ENCODE assay signal across 19 cellular contexts in genomic region chr14:31278883-31279282, GRCh38.
DNase-seq lines count a peak whose midpoint lies in the region; ATAC-seq, FAIRE-seq and TF ChIP-seq lines count a peak whose summit lies in the region.
"Had no signal": no experiment of that assay in that cellular context is flagged by ENCODE, and none has a peak within 500 bp of the region (broad histone marks: within the 10 kb centered on the region; RNA-seq: fewer than 3 reads in every experiment).

No MANE protein-coding gene starts in this region.

- H3K27me3 ChIP-seq in K562 (ENCODE audit: control insufficient read depth in 2 of 2, insufficient read depth in 2 of 2, low read length in 2 of 2), result no peaks in the 10 kb centered on the region
- H3K27me3 ChIP-seq: BE2C had no signal

- H3K4me2 ChIP-seq in K562 (ENCODE audit: insufficient read depth, low read length), result no peak overlapping the region

- H4K20me1 ChIP-seq in K562 (replicated peaks; ENCODE audit: control insufficient read depth, insufficient read depth, low read length), result no peaks in the 10 kb centered on the region

- FAIRE-seq in K562 (lab: Jason Lieb, UNC) (no peak), GM12891 (lab: Jason Lieb, UNC) (no peak)
- FAIRE-seq: A204.1, D721Med, GM12878, GM19239, H1 had no signal

- POLR2A ChIA-PET in K562 (lab: Yijun Ruan, JAX), result no interaction called here

- H2AFZ ChIP-seq in K562 (ENCODE audit: low read depth, low read length), result no peak overlapping the region

- TF ChIP-seq EP300 in K562 (IDR thresholded peaks at IDR 0.05; ENCODE audit: low read length), result no peak

- H3K9me3 ChIP-seq in K562 (replicated peaks; ENCODE audit: control insufficient read depth, insufficient read depth, low read depth, low read length) (0 out of 2 replicates have a peak, but pooled peaks cover 2% of the 10 kb centered on the region), T-helper 17 cell (ENCODE audit: control insufficient read depth, low read length, poor library complexity, severe bottlenecking) (no peaks in the 10 kb centered on the region)
- H3K9me3 ChIP-seq: BE2C had no signal

- no peaks in the 10 kb centered on the region for H3K9me1 ChIP-seq in K562 (ENCODE audit: control insufficient read depth, insufficient read depth, low read length)

- peak; percentile 11 for DNase-seq in ELR (ENCODE audit: low read depth)
- peak; percentile 11 for DNase-seq in MV-4-11 (lab: John Stamatoyannopoulos, UW)
- DNase-seq in K562 (ENCODE audit: extremely low read depth in 1 of 4, low spot score in 3 of 4), result no peak
- DNase-seq in NOMO-1 treated with DMSO at 0.1 percent for 48 hours (lab: John Stamatoyannopoulos, UW; ENCODE audit: unreplicated experiment), result no peak
- DNase-seq in GM12891 (ENCODE audit: insufficient read length, low spot score), result no peak
- DNase-seq in T-helper 17 cell, result no peak
- DNase-seq: ACHN; BE2C; C1 segment of cervical spinal cord; CD4-positive, CD25-positive, alpha-beta regulatory T cell; CD8-positive, alpha-beta memory T cell; COR-L47; DMS79 treated with DMSO at 0.1 percent for 48 hours; H9 had no signal

- CTCF ChIA-PET in K562 (lab: Yijun Ruan, JAX; ENCODE audit: low intra/inter-chr PET ratio), result no interaction called here

- TF ChIP-seq POLR2A in K562 (conservative IDR thresholded peaks at IDR 0.05) (no peak), GM12891 (IDR thresholded peaks at IDR 0.05; ENCODE audit: low read depth, low read length) (no peak)

- no TSS peak for BruUV-seq in K562 (replicated peaks; lab: Mats Ljungman, UMichigan)

- no peaks in the 10 kb centered on the region for H3K36me3 Mint-ChIP-seq in T-helper 17 cell (ENCODE audit: low read depth)
- H3K36me3 Mint-ChIP-seq: CD4-positive, CD25-positive, alpha-beta regulatory T cell had no signal

- H3K27me3 Mint-ChIP-seq in T-helper 17 cell, result no peaks in the 10 kb centered on the region
- H3K27me3 Mint-ChIP-seq: CD4-positive, CD25-positive, alpha-beta regulatory T cell had no signal

- H3K4me3 ChIP-seq in K562, result no peak overlapping the region
- H3K4me3 ChIP-seq: GM12878 had no signal

- no peak for TF ChIP-seq CTCF in K562 (IDR thresholded peaks at IDR 0.05 in 2 of 3, conservative IDR thresholded peaks at IDR 0.05 in 1 of 3; ENCODE audit: insufficient read depth in 2 of 3, low read depth in 1 of 3, low read length in 3 of 3)

- no peak overlapping the region for H3K27ac ChIP-seq in K562 (ENCODE audit: extremely low read depth, low read depth, low read length)

- peaks cover 4% of the 10 kb centered on the region for H3K4me1 Mint-ChIP-seq in T-helper 17 cell
- H3K4me1 Mint-ChIP-seq: H9 had no signal

- H3K79me2 ChIP-seq in K562 (ENCODE audit: control insufficient read depth, insufficient read depth, low read length), result no peaks in the 10 kb centered on the region

- in situ Hi-C loops in K562 (cut with MboI), result no loop called here

- intact Hi-C loops in K562 (cut with micrococcal nuclease), result no loop called here

- H3K4me1 ChIP-seq in K562 (replicated peaks in 1 of 2; ENCODE audit: control insufficient read depth in 2 of 2, insufficient read depth in 2 of 2, low read length in 2 of 2), result no peaks in the 10 kb centered on the region
- H3K4me1 ChIP-seq: BE2C had no signal

- ATAC-seq in K562, result no peak
- ATAC-seq in T-helper 17 cell, result no peak
- ATAC-seq: GM12878 had no signal

- TF ChIP-seq RAD21 in K562 (CRISPR knock-in tag; conservative IDR thresholded peaks at IDR 0.05 in 1 of 2, IDR thresholded peaks at IDR 0.05 in 1 of 2), result no peak

- no peak overlapping the region for H3K27ac Mint-ChIP-seq in T-helper 17 cell
- H3K27ac Mint-ChIP-seq: CD4-positive, CD25-positive, alpha-beta regulatory T cell; CD8-positive, alpha-beta memory T cell; H9 had no signal

- 57% methylated on average over 1 of the region's 1 CpG for WGBS in K562 (ENCODE audit: insufficient coverage, low coverage, missing lambda C conversion rate)

- H3K4me3 Mint-ChIP-seq in T-helper 17 cell, result no peak overlapping the region
- H3K4me3 Mint-ChIP-seq: CD4-positive, CD25-positive, alpha-beta regulatory T cell; CD8-positive, alpha-beta memory T cell; H9 had no signal

- H3K9ac ChIP-seq in K562 (ENCODE audit: insufficient read depth in 1 of 2, low read depth in 2 of 2, low read length in 2 of 2), result no peak overlapping the region

- H3K36me3 ChIP-seq in K562 (ENCODE audit: control insufficient read depth, insufficient read depth, low read length), result no peaks in the 10 kb centered on the region
- H3K36me3 ChIP-seq: BE2C had no signal

TF ChIP-seq in K562, 482 proteins besides CTCF, POLR2A, EP300 and RAD21:
- TF ChIP-seq CEBPZ (IDR thresholded peaks at IDR 0.05; ENCODE audit: borderline replicate concordance, low read depth, low read length), result 0 out of 2 replicates have a peak, but pooled peaks have one; percentile 35
- no peak for TF ChIP-seq NFE2 (IDR thresholded peaks at IDR 0.05; ENCODE audit: low read depth)
- no peak for TF ChIP-seq ZKSCAN3 (CRISPR knock-in tag; IDR thresholded peaks at IDR 0.05)
- peak in 1 of 2 experiments; percentile 60; a peak in 2 of 3 replicates for TF ChIP-seq CBX3 (IDR thresholded peaks at IDR 0.05; ENCODE audit: borderline replicate concordance in 1 of 2, low read length in 2 of 2)
- no peak for TF ChIP-seq EWSR1 (IDR thresholded peaks at IDR 0.05; ENCODE audit: borderline replicate concordance, low read depth, partially characterized antibody)
- TF ChIP-seq MAX (CRISPR knock-in tag; IDR thresholded peaks at IDR 0.05), result no peak

TF ChIP-seq in GM12891, 5 proteins besides CTCF, POLR2A, EP300 and RAD21:
- no peak for TF ChIP-seq SPI1 (IDR thresholded peaks at IDR 0.05; ENCODE audit: low read depth, low read length)
TF ChIP-seq in GM12891: peak in this region for 0.

Comparison
In these comparisons a context has a peak if more than half of its experiments do, and no peak if none do; other contexts are left out.
1. DNase-seq: peak in ELR (single experiment) and MV-4-11 (single experiment); none in K562 (0 of 4), NOMO-1 treated with DMSO at 0.1 percent for 48 hours (single experiment), GM12891 (single experiment) and T-helper 17 cell (0 of 3).